14 cellular contexts compared by ENCODE assay signal in the genomic region with DNA sequence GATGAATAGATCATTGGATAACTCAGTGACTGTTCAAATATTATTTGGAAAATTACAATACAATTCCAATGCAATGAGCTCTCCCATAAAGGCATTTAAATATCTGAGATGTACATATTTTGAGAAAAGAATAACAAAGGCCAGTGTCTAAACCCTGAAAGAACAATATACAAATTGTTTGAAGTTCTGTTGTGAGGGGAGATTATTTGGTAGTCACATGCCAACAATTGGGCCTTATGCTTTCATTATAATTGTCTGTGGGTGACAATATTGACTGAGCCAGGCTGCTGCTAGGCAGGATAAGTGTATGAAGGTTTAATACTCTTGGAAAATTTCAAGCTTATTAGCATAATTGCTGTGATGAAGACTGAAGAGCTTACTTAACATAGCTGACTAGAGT.
"Had no signal": no experiment of that assay in that cellular context is flagged by ENCODE, and none has a peak within 500 bp of the region (broad histone marks: within the 10 kb centered on the region; RNA-seq: fewer than 3 reads in every experiment).

No MANE protein-coding gene starts in this region.

- H3K4me1 ChIP-seq: vagina had no signal

- H3K27ac ChIP-seq: neural progenitor cell, spleen, thoracic aorta, vagina had no signal

- DNase-seq: activated CD4-positive, alpha-beta T cell treated with anti-CD3 and anti-CD28 coated beads for 36 hours; activated CD4-positive, alpha-beta T cell treated with anti-CD3 and anti-CD28 coated beads, Interleukin-2, amount 50 U/mL, for 4 hours; activated CD8-positive, alpha-beta memory T cell treated with anti-CD3 and anti-CD28 coated beads for 24 hours; activated CD8-positive, alpha-beta memory T cell treated with anti-CD3 and anti-CD28 coated beads, Interleukin-2, amount 50 U/mL, for 4 hours; activated T-cell treated with anti-CD3 and anti-CD28 coated beads, Interleukin-2, amount 50 U/mL, for 24 hours; aorta; naive thymus-derived CD8-positive, alpha-beta T cell; spleen; stimulated activated CD4-positive, alpha-beta T cell treated with anti-CD3 and anti-CD28 coated beads, Interleukin-4, amount 100 ng/mL, for 1 hour; stimulated activated naive CD4-positive, alpha-beta T cell had no signal

- H3K36me3 ChIP-seq: neural progenitor cell, spleen, thoracic aorta, vagina had no signal

- H3K4me2 ChIP-seq: neural progenitor cell had no signal

- H3K9me3 ChIP-seq: spleen, thoracic aorta, vagina had no signal

- H3K4me3 ChIP-seq: lung, neural progenitor cell, spleen, thoracic aorta, vagina had no signal

- H2AFZ ChIP-seq: neural progenitor cell had no signal
